ENCODE assay signal across 1 cellular context in genomic region chr16:67529639-67530012, GRCh38.
TF ChIP-seq lines count a peak whose summit lies in the region.

No MANE protein-coding gene starts in this region.

TF ChIP-seq in endothelial cell of umbilical vein, 7 proteins besides CTCF, POLR2A, EP300 and RAD21:
- TF ChIP-seq GATA2 (IDR thresholded peaks at IDR 0.05; ENCODE audit: insufficient read depth, insufficient read length, low read depth, low read length) (no peak), MYC (IDR thresholded peaks at IDR 0.05; ENCODE audit: low read depth, low read length) (no peak), POLR2AphosphoS5 (IDR thresholded peaks at IDR 0.05; ENCODE audit: insufficient read depth, low read depth, low read length) (no peak), JUN (IDR thresholded peaks at IDR 0.05; ENCODE audit: borderline replicate concordance, insufficient read depth, insufficient read length, low read depth) (no peak), FOS (IDR thresholded peaks at IDR 0.05; ENCODE audit: borderline replicate concordance, insufficient read depth, low read length) (no peak), EZH2 (IDR thresholded peaks at IDR 0.05; ENCODE audit: borderline replicate concordance, low read depth, low read length, severe bottlenecking) (no peak), MAX (IDR thresholded peaks at IDR 0.05; ENCODE audit: insufficient read depth, insufficient read length) (no peak)
